Comparison of ENCODE assay signal across 19 cellular contexts in genomic region chr20:45268531-45268930, GRCh38. TPM values are rescaled to one million over a fixed set of nuclear protein-coding genes. Genes with fewer than 3 reads are reported as not detected.
DNase-seq lines count a peak whose midpoint lies in the region; ATAC-seq and TF ChIP-seq lines count a peak whose summit lies in the region.
"Had no signal": no experiment of that assay in that cellular context is flagged by ENCODE, and none has a peak within 500 bp of the region (broad histone marks: within the 10 kb centered on the region; RNA-seq: fewer than 3 reads in every experiment).

No MANE protein-coding gene starts in this region.

- H3K27me3 ChIP-seq in GM23248 (replicated peaks; ENCODE audit: insufficient read depth) (peaks cover 27% of the 10 kb centered on the region), RWPE2 (ENCODE audit: insufficient read depth, poor library complexity, severe bottlenecking) (no peaks in the 10 kb centered on the region), brain microvascular endothelial cell (replicated peaks) (no peaks in the 10 kb centered on the region)

- no peaks in the 10 kb centered on the region for H3K36me3 Mint-ChIP-seq in osteocyte (ENCODE audit: unreplicated experiment)

- no peak overlapping the region for H3K4me3 Mint-ChIP-seq in osteocyte (ENCODE audit: unreplicated experiment)
- H3K4me3 Mint-ChIP-seq: CD4-positive, alpha-beta T cell had no signal

- in situ Hi-C loops in GM23248 (cut with MboI), result no loop called here
- in situ Hi-C loops in brain microvascular endothelial cell (cut with HindIII; ENCODE audit: low pct_ligation_motif_present, low sequenced_read_pairs), result no loop called here

- no peaks in the 10 kb centered on the region for H3K4me1 ChIP-seq in GM23248 (ENCODE audit: insufficient read depth)
- H3K4me1 ChIP-seq in RWPE2 (ENCODE audit: insufficient read depth, poor library complexity, severe bottlenecking), result peaks cover 6% of the 10 kb centered on the region
- H3K4me1 ChIP-seq: BE2C, Caco-2, SJSA1 had no signal

- no peaks in the 10 kb centered on the region for H4K20me1 ChIP-seq in GM23248 (ENCODE audit: insufficient read depth)

- H3K27me3 Mint-ChIP-seq in osteocyte (ENCODE audit: unreplicated experiment), result peaks cover 66% of the 10 kb centered on the region

- H3K27ac ChIP-seq in GM23248 (no peak overlapping the region), RWPE2 (ENCODE audit: poor library complexity, severe bottlenecking) (no peak overlapping the region), brain microvascular endothelial cell (no peak overlapping the region)
- H3K27ac ChIP-seq: SJSA1 had no signal

- H3K9me3 ChIP-seq in GM23248 (ENCODE audit: low read depth) (no peaks in the 10 kb centered on the region), RWPE2 (ENCODE audit: severe bottlenecking) (no peaks in the 10 kb centered on the region)
- H3K9me3 ChIP-seq: BE2C, Caco-2, SJSA1 had no signal

- H3K9ac ChIP-seq in GM23248, result no peak overlapping the region

- H3K79me2 ChIP-seq in GM23248 (ENCODE audit: insufficient read depth), result no peaks in the 10 kb centered on the region

- H3K9me3 Mint-ChIP-seq in osteocyte (ENCODE audit: unreplicated experiment), result no peaks in the 10 kb centered on the region
- H3K9me3 Mint-ChIP-seq: CD4-positive, alpha-beta T cell had no signal

- no peaks in the 10 kb centered on the region for H3K9me2 ChIP-seq in GM23248 (ENCODE audit: insufficient read depth)

- no peaks in the 10 kb centered on the region for H3F3A ChIP-seq in GM23248 (ENCODE audit: insufficient read depth)

- DNase-seq in GM23248 (peak; percentile 34), RWPE2 (ENCODE audit: low spot score) (no peak), fibroblast of mammary gland (ENCODE audit: low read depth) (peak; percentile 44), osteocyte (ENCODE audit: extremely low spot score, unreplicated experiment) (peak; percentile 23), cortex of kidney (lab: John Stamatoyannopoulos, UW) (no peak), activated T-cell treated with anti-CD3 and anti-CD28 coated beads for 4 hours (no peak), brain microvascular endothelial cell (no peak), MV-4-11 (lab: John Stamatoyannopoulos, UW) (no peak)
- DNase-seq: BE2C; Caco-2; CD4-positive, alpha-beta T cell; GOT3; NCI-H1105 treated with DMSO at 0.1 percent for 48 hours; NCI-H1694; NCI-H2081 treated with DMSO at 0.1 percent for 48 hours; NCI-H2227 treated with DMSO at 0.1 percent for 48 hours; NCI-H524 had no signal

- TF ChIP-seq CTCF in RWPE2 (IDR thresholded peaks at IDR 0.05; ENCODE audit: poor library complexity, severe bottlenecking) (no peak), fibroblast of mammary gland (conservative IDR thresholded peaks at IDR 0.05; ENCODE audit: control insufficient read depth, insufficient read depth, low read depth, low read length) (no peak), osteocyte (IDR thresholded peaks at IDR 0.05) (no peak), brain microvascular endothelial cell (IDR thresholded peaks at IDR 0.05; ENCODE audit: low read depth, low read length, missing control alignments) (no peak)

- H3K4me1 Mint-ChIP-seq in osteocyte (ENCODE audit: unreplicated experiment), result no peaks in the 10 kb centered on the region

- H3K4me3 ChIP-seq in GM23248 (no peak overlapping the region), RWPE2 (ENCODE audit: severe bottlenecking) (no peak overlapping the region), fibroblast of mammary gland (ENCODE audit: control insufficient read depth, low read depth, low read length) (no peak overlapping the region), brain microvascular endothelial cell (ENCODE audit: low read depth, low read length) (no peak overlapping the region)
- H3K4me3 ChIP-seq: K562, SJSA1 had no signal

- WGBS in GM23248 (ENCODE audit: low coverage in 1 of 2, low lambda C conversion rate in 2 of 2, missing lambda C conversion rate in 2 of 2), 2 experiments, result 24 to 33% methylated on average over 3 of the region's 3 CpGs

- peak; percentile 49; the same call in 2 of the 3 replicates for ATAC-seq in RWPE2 (ENCODE audit: low read depth)
- ATAC-seq: K562 had no signal

- no peak overlapping the region for H3K27ac Mint-ChIP-seq in osteocyte (ENCODE audit: unreplicated experiment)
- H3K27ac Mint-ChIP-seq: CD4-positive, alpha-beta T cell had no signal

- H3K4me2 ChIP-seq in GM23248 (ENCODE audit: unreplicated experiment), result no peak overlapping the region

- no peak overlapping the region for H2AFZ ChIP-seq in GM23248

- H3K36me3 ChIP-seq in GM23248 (ENCODE audit: low read depth) (no peaks in the 10 kb centered on the region), RWPE2 (ENCODE audit: low read depth) (no peaks in the 10 kb centered on the region), brain microvascular endothelial cell (replicated peaks) (no peaks in the 10 kb centered on the region)
- H3K36me3 ChIP-seq: BE2C, SJSA1 had no signal

RNA-seq across cellular contexts. Expression of gene SLPI, which starts 14.2 kb away (rescaled TPM):
- 1.7 TPM in 1 of 2 replicates, not detected in the other for total RNA-seq in GM23248 (2014; rRNA removed; shearing (Covaris generic))
- 3.4 and 3.7 TPM in 2 replicates for polyA plus RNA-seq in GM23248 (2016; fragmentation: Nextera tagmentation; extraction: Ambion mirVana)
- not detected in 2 replicates for total RNA-seq in osteocyte
- total RNA-seq: CD4-positive, alpha-beta T cell; SJSA1 had no signal
- polyA plus RNA-seq: K562 had no signal

RNA-seq across cellular contexts. Expression of gene RBPJL, which starts 38.1 kb away (rescaled TPM):
- not detected in 2 replicates for total RNA-seq in GM23248 (2014; rRNA removed; shearing (Covaris generic))
- not detected in 2 replicates for polyA plus RNA-seq in GM23248 (2016; fragmentation: Nextera tagmentation; extraction: Ambion mirVana)
- total RNA-seq in osteocyte, result not detected in 2 replicates
- total RNA-seq: Caco-2; CD4-positive, alpha-beta T cell; K562; SJSA1 had no signal
- polyA plus RNA-seq: K562 had no signal

RNA-seq across cellular contexts. Expression of gene MATN4, which starts 39.6 kb away (rescaled TPM):
- total RNA-seq in GM23248 (2014; rRNA removed; shearing (Covaris generic)), result not detected in 2 replicates
- 0.09 TPM in 1 of 2 replicates, not detected in the other for polyA plus RNA-seq in GM23248 (2016; fragmentation: Nextera tagmentation; extraction: Ambion mirVana)
- total RNA-seq in osteocyte, result not detected in 2 replicates
- total RNA-seq: Caco-2; CD4-positive, alpha-beta T cell; SJSA1 had no signal
- polyA plus RNA-seq: K562 had no signal

RNA-seq across cellular contexts. Expression of gene SEMG2, which starts 47.4 kb away (rescaled TPM):
- not detected in 2 replicates for total RNA-seq in GM23248 (2014; rRNA removed; shearing (Covaris generic))
- not detected in 2 replicates for polyA plus RNA-seq in GM23248 (2016; fragmentation: Nextera tagmentation; extraction: Ambion mirVana)
- total RNA-seq in osteocyte, result not detected in 2 replicates
- total RNA-seq: Caco-2; CD4-positive, alpha-beta T cell; K562; SJSA1 had no signal
- polyA plus RNA-seq: K562 had no signal

Comparison
In these comparisons a context has a peak if more than half of its experiments do, and no peak if none do; other contexts are left out.
1. DNase-seq: peak in GM23248 (single experiment), fibroblast of mammary gland (single experiment) and osteocyte (single experiment); none in RWPE2 (single experiment), cortex of kidney (single experiment), activated T-cell treated with anti-CD3 and anti-CD28 coated beads for 4 hours (single experiment), brain microvascular endothelial cell (single experiment) and MV-4-11 (single experiment).